In genomic region chr7:159049266-159050025, GRCh38 we compare ENCODE assay signal across 1 cellular context.
TF ChIP-seq lines count a peak whose summit lies in the region.

No MANE protein-coding gene starts in this region.

TF ChIP-seq in SK-N-SH, 30 proteins besides CTCF, POLR2A, EP300 and RAD21:
- no peak for TF ChIP-seq REST (IDR thresholded peaks at IDR 0.05; ENCODE audit: low read depth, low read length)
- TF ChIP-seq JUND (IDR thresholded peaks at IDR 0.05): no peak
- no peak for TF ChIP-seq MEF2A (IDR thresholded peaks at IDR 0.05; ENCODE audit: borderline replicate concordance, low read depth)
- TF ChIP-seq TCF12 (IDR thresholded peaks at IDR 0.05): no peak
- no peak for TF ChIP-seq PBX3 (IDR thresholded peaks at IDR 0.05)
- TF ChIP-seq EZH2phosphoT487 (IDR thresholded peaks at IDR 0.05; ENCODE audit: borderline replicate concordance, low read depth): no peak
- TF ChIP-seq RCOR1 (IDR thresholded peaks at IDR 0.05; ENCODE audit: low read length): no peak
- TF ChIP-seq MXI1 (IDR thresholded peaks at IDR 0.05; ENCODE audit: low read depth, low read length): no peak
- TF ChIP-seq ELF1 (IDR thresholded peaks at IDR 0.05): no peak
- TF ChIP-seq FOSL2 (IDR thresholded peaks at IDR 0.05; ENCODE audit: borderline replicate concordance, low read depth): no peak
